Comparison of ENCODE assay signal across 15 cellular contexts in the genomic region with DNA sequence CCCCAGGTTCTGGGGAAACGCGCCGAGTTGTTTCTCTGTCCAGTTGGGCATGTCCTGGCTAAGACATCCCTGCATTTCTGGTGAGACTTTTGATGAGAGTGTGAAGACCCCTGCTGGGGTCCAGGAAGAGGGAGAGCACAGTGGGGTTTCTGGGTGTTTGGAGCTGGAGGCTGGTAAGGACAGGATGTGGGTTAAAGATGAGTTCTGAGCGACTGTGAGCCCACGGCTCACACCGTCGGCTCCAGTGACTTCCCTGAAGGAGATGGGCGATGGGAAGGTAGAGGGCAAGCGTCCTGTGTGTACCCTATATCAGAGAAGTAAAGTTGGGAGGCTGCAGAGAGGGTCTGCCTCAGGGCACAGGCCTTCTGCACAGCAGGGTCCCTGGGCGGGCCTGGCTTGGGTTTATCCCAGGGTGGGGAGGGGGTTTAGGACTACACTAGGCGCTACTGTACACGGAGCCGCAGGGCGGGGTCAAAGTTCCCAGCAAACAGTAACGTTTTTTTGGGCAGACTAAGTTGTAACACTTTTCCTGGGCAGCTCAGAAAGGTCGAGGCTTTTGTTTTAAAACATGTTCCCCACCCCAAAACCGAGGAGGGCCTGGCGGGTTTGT. TPM values are rescaled to one million over a fixed set of nuclear protein-coding genes. Genes with fewer than 3 reads are reported as not detected.
DNase-seq lines count a peak whose midpoint lies in the region; ATAC-seq and TF ChIP-seq lines count a peak whose summit lies in the region.
"Had no signal": no experiment of that assay in that cellular context is flagged by ENCODE, and none has a peak within 500 bp of the region (broad histone marks: within the 10 kb centered on the region; RNA-seq: fewer than 3 reads in every experiment).

No MANE protein-coding gene starts in this region.

- H3K4me3 ChIP-seq in ectodermal cell (ENCODE audit: insufficient read depth, low read depth, low read length) (peak overlapping the region; percentile 56), tibial artery (peak overlapping the region; percentile 68 to 69)
- H3K4me3 ChIP-seq: MG63 had no signal

- no peaks in the 10 kb centered on the region for H3K36me3 ChIP-seq in ectodermal cell (ENCODE audit: control insufficient read depth, insufficient read depth, low read length)
- no peaks in the 10 kb centered on the region for H3K36me3 ChIP-seq in tibial artery
- H3K36me3 ChIP-seq: MG63 had no signal

- POLR2A ChIA-PET in naive thymus-derived CD8-positive, alpha-beta T cell (lab: Charles Lee) = no interaction called here

- H3K27me3 ChIP-seq in ectodermal cell (ENCODE audit: control insufficient read depth, insufficient read depth, low read length, poor library complexity, severe bottlenecking) (peaks cover 100% of the 10 kb centered on the region), tibial artery (peaks cover 0 to 64% of the 10 kb centered on the region in 2 donors)

- DNase-seq in activated T-cell treated with anti-CD3 and anti-CD28 coated beads, Interleukin-2, amount 50 U/mL, for 72 hours = no peak
- no peak for DNase-seq in activated T-cell treated with anti-CD3 and anti-CD28 coated beads, Interleukin-2, amount 50 U/mL, for 1 hour
- DNase-seq in naive thymus-derived CD8-positive, alpha-beta T cell = no peak
- DNase-seq in tibial artery (peak in 1 of 2 donors; percentile 60), NCI-H69 (lab: John Stamatoyannopoulos, UW) (no peak), left lobe of liver (ENCODE audit: low spot score) (no peak)
- DNase-seq: activated CD8-positive, alpha-beta memory T cell treated with anti-CD3 and anti-CD28 coated beads, Interleukin-2, amount 50 U/mL, for 4 hours; dermis blood vessel endothelial cell; MG63; natural killer cell; NK-92 treated with Interleukin-12 subunit alpha and Interleukin-12 subunit beta, amount 100 ng/mL, for 24 hours had no signal

- H3K4me1 Mint-ChIP-seq in activated T-cell treated with anti-CD3 and anti-CD28 coated beads, Interleukin-2, amount 50 U/mL, for 72 hours (ENCODE audit: low read depth) = peaks cover 34% of the 10 kb centered on the region
- peaks cover 20 to 48% (median 35%) of the 10 kb centered on the region in 4 donors for H3K4me1 Mint-ChIP-seq in naive thymus-derived CD8-positive, alpha-beta T cell

- no peak for TF ChIP-seq CTCF in tibial artery (IDR thresholded peaks at IDR 0.05)

- H3K4me3 Mint-ChIP-seq in activated T-cell treated with anti-CD3 and anti-CD28 coated beads, Interleukin-2, amount 50 U/mL, for 72 hours = peak overlapping the region; percentile 3 to 20
- peak overlapping the region in 7 of 10 donors; percentile 10 to 65 (median 41) for H3K4me3 Mint-ChIP-seq in naive thymus-derived CD8-positive, alpha-beta T cell
- H3K4me3 Mint-ChIP-seq: natural killer cell had no signal

- WGBS in ectodermal cell, 2 experiments = 1% methylated on average over 18 of the region's 18 CpGs

- H3K27ac Mint-ChIP-seq in activated T-cell treated with anti-CD3 and anti-CD28 coated beads, Interleukin-2, amount 50 U/mL, for 72 hours = no peak overlapping the region
- no peak overlapping the region for H3K27ac Mint-ChIP-seq in naive thymus-derived CD8-positive, alpha-beta T cell
- H3K27ac Mint-ChIP-seq: natural killer cell had no signal

- H3K9me3 ChIP-seq in ectodermal cell (ENCODE audit: control insufficient read depth, low read length) (no peaks in the 10 kb centered on the region), tibial artery (no peaks in the 10 kb centered on the region)
- H3K9me3 ChIP-seq: A549, MG63 had no signal

- intact Hi-C loops in tibial artery (cut with DNase I; ENCODE audit: low total_unique reads) = no loop called here

- H3K27me3 Mint-ChIP-seq in activated T-cell treated with anti-CD3 and anti-CD28 coated beads, Interleukin-2, amount 50 U/mL, for 72 hours (ENCODE audit: low read depth) = peaks cover 78% of the 10 kb centered on the region
- peaks cover 39 to 95% (median 65%) of the 10 kb centered on the region in 5 donors for H3K27me3 Mint-ChIP-seq in naive thymus-derived CD8-positive, alpha-beta T cell

- ATAC-seq in activated T-cell treated with anti-CD3 and anti-CD28 coated beads, Interleukin-2, amount 50 U/mL, for 72 hours (replicated peaks in 1 of 2) = no peak
- no peak for ATAC-seq in naive thymus-derived CD8-positive, alpha-beta T cell
- no peak for ATAC-seq in left lobe of liver
- no peak for ATAC-seq in HG03469 (IDR thresholded peaks at IDR 0.05; ENCODE audit: unreplicated experiment)
- ATAC-seq: natural killer cell had no signal

- peaks cover 29% of the 10 kb centered on the region for H3K4me1 ChIP-seq in ectodermal cell (ENCODE audit: control insufficient read depth, insufficient read depth, low read length)
- H3K4me1 ChIP-seq in tibial artery = peaks cover 0 to 38% (median 23%) of the 10 kb centered on the region in 4 donors

- no peaks in the 10 kb centered on the region for H3K9me3 Mint-ChIP-seq in activated T-cell treated with anti-CD3 and anti-CD28 coated beads, Interleukin-2, amount 50 U/mL, for 72 hours
- H3K9me3 Mint-ChIP-seq in naive thymus-derived CD8-positive, alpha-beta T cell = peaks cover 0 to 7% (median 0%) of the 10 kb centered on the region in 9 donors
- H3K9me3 Mint-ChIP-seq: natural killer cell had no signal

- peaks cover 1 to 3% of the 10 kb centered on the region in 2 donors for H3K36me3 Mint-ChIP-seq in activated T-cell treated with anti-CD3 and anti-CD28 coated beads, Interleukin-2, amount 50 U/mL, for 72 hours (ENCODE audit: insufficient read depth in 2 of 2)
- no peaks in the 10 kb centered on the region for H3K36me3 Mint-ChIP-seq in naive thymus-derived CD8-positive, alpha-beta T cell
- H3K36me3 Mint-ChIP-seq: natural killer cell had no signal

- H3K27ac ChIP-seq in ectodermal cell (ENCODE audit: insufficient read depth, low read depth, low read length, poor library complexity, severe bottlenecking) = no peak overlapping the region
- peak overlapping the region; percentile 91 to 94 for H3K27ac ChIP-seq in tibial artery
- H3K27ac ChIP-seq: A549, VCaP had no signal

RNA-seq across cellular contexts. Expression of gene EMX2, which starts 3.6 kb away (rescaled TPM):
- not detected for total RNA-seq in activated T-cell treated with anti-CD3 and anti-CD28 coated beads, Interleukin-2, amount 50 U/mL, for 72 hours
- 14.7 TPM for polyA plus RNA-seq in ectodermal cell (2013, experiment 1 of 4)
- polyA plus RNA-seq in ectodermal cell (2013, experiment 2 of 4) = 26.8 TPM
- polyA plus RNA-seq in ectodermal cell (2013, experiment 3 of 4) = 15.9 TPM
- polyA plus RNA-seq in ectodermal cell (2013, experiment 4 of 4) = 21.5 TPM
- not detected for total RNA-seq in naive thymus-derived CD8-positive, alpha-beta T cell
- not detected for polyA plus RNA-seq in naive thymus-derived CD8-positive, alpha-beta T cell
- total RNA-seq in left lobe of liver = not detected
- total RNA-seq: natural killer cell had no signal
- polyA plus RNA-seq: A549 had no signal
